8 cellular contexts compared by ENCODE assay signal in genomic region chr6:82040405-82041221, GRCh38.
A peak's percentile ranks its signal among the peaks of the same experiment; 100 is the strongest.
DNase-seq lines count a peak whose midpoint lies in the region; ATAC-seq and TF ChIP-seq lines count a peak whose summit lies in the region.

No MANE protein-coding gene starts in this region.

- no peaks in the 10 kb centered on the region for H3K27me3 ChIP-seq in colonic mucosa
- no peaks in the 10 kb centered on the region for H3K27me3 ChIP-seq in lower lobe of right lung (ENCODE audit: low read depth)
- no peaks in the 10 kb centered on the region for H3K27me3 ChIP-seq in CD8-positive, alpha-beta memory T cell (ENCODE audit: insufficient read depth, low read length, poor library complexity, severe bottlenecking)

- intact Hi-C loops in colonic mucosa (cut with DNase I) (no loop called here), lower lobe of right lung (cut with DNase I) (no loop called here)

- H3K27ac Mint-ChIP-seq in CD8-positive, alpha-beta memory T cell: no peak overlapping the region

- no peaks in the 10 kb centered on the region for H3K9me3 Mint-ChIP-seq in CD8-positive, alpha-beta memory T cell

- H3K4me1 Mint-ChIP-seq in CD8-positive, alpha-beta memory T cell: no peaks in the 10 kb centered on the region

- no peaks in the 10 kb centered on the region for H3K9me3 ChIP-seq in colonic mucosa
- H3K9me3 ChIP-seq in lower lobe of right lung: no peaks in the 10 kb centered on the region
- no peaks in the 10 kb centered on the region for H3K9me3 ChIP-seq in CD8-positive, alpha-beta memory T cell (ENCODE audit: low read length)

- ATAC-seq in GM19372 (IDR thresholded peaks at IDR 0.05; ENCODE audit: low read depth, unreplicated experiment): peak; percentile 85
- ATAC-seq in HG03378 (IDR thresholded peaks at IDR 0.05; ENCODE audit: unreplicated experiment): peak; percentile 86
- peak; percentile 71 to 88 for ATAC-seq in lower lobe of right lung

- no peaks in the 10 kb centered on the region for H3K36me3 Mint-ChIP-seq in CD8-positive, alpha-beta memory T cell

- no peaks in the 10 kb centered on the region for H3K4me1 ChIP-seq in colonic mucosa
- H3K4me1 ChIP-seq in lower lobe of right lung: no peaks in the 10 kb centered on the region
- no peaks in the 10 kb centered on the region for H3K4me1 ChIP-seq in CD8-positive, alpha-beta memory T cell (ENCODE audit: insufficient read depth, low read length)

- H3K36me3 ChIP-seq in colonic mucosa (no peaks in the 10 kb centered on the region), lower lobe of right lung (no peaks in the 10 kb centered on the region)
- no peaks in the 10 kb centered on the region for H3K36me3 ChIP-seq in CD8-positive, alpha-beta memory T cell (ENCODE audit: insufficient read depth, low read length)

- CTCF ChIA-PET in CD8-positive, alpha-beta memory T cell (lab: Charles Lee): interaction anchor here (0.9 kb wide), 1 partner anchor 18 kb away, joined by 4 read pairs; no protein-coding TSS in a partner anchor

- DNase-seq in Daoy (ENCODE audit: low read depth) (peak; percentile 58), NOMO-1 treated with DMSO at 0.1 percent for 48 hours (lab: John Stamatoyannopoulos, UW; ENCODE audit: unreplicated experiment) (peak; percentile 27), colonic mucosa (peak; percentile 35), lower lobe of right lung (no peak)
- no peak for DNase-seq in activated CD8-positive, alpha-beta memory T cell treated with anti-CD3 and anti-CD28 coated beads, Interleukin-2, amount 50 U/mL, for 4 hours
- no peak for DNase-seq in CD8-positive, alpha-beta memory T cell

- H3K4me3 ChIP-seq in colonic mucosa (no peak overlapping the region), lower lobe of right lung (no peak overlapping the region)
- H3K4me3 ChIP-seq in CD8-positive, alpha-beta memory T cell (ENCODE audit: low read length): no peak overlapping the region

- POLR2A ChIA-PET in CD8-positive, alpha-beta memory T cell (lab: Charles Lee): no interaction called here

- no peak overlapping the region for H3K4me3 Mint-ChIP-seq in CD8-positive, alpha-beta memory T cell

- TF ChIP-seq CTCF in colonic mucosa (IDR thresholded peaks at IDR 0.05): peak; percentile 56
- TF ChIP-seq CTCF in lower lobe of right lung (IDR thresholded peaks at IDR 0.05): peak; percentile 58

- no peak overlapping the region for H3K9ac ChIP-seq in colonic mucosa (ENCODE audit: low read depth in 2 of 2, low read length in 2 of 2)

- H3K27ac ChIP-seq in colonic mucosa (no peak overlapping the region), lower lobe of right lung (no peak overlapping the region)
- no peak overlapping the region for H3K27ac ChIP-seq in CD8-positive, alpha-beta memory T cell (ENCODE audit: low read depth, low read length)

- peaks cover 0 to 3% of the 10 kb centered on the region in 2 donors for H3K27me3 Mint-ChIP-seq in CD8-positive, alpha-beta memory T cell

Comparison
In these comparisons a context has a peak if more than half of its experiments do, and no peak if none do; other contexts are left out.
1. DNase-seq: peak in Daoy (single experiment), NOMO-1 treated with DMSO at 0.1 percent for 48 hours (single experiment) and colonic mucosa (single experiment); none in lower lobe of right lung (single experiment), activated CD8-positive, alpha-beta memory T cell treated with anti-CD3 and anti-CD28 coated beads, Interleukin-2, amount 50 U/mL, for 4 hours (single experiment) and CD8-positive, alpha-beta memory T cell (0 of 5).
2. Peak in every context shown above with its lines, with median percentiles within 50 percentile points of each other: ATAC-seq.